ENCODE assay signal across 1 cellular context in the genomic region with DNA sequence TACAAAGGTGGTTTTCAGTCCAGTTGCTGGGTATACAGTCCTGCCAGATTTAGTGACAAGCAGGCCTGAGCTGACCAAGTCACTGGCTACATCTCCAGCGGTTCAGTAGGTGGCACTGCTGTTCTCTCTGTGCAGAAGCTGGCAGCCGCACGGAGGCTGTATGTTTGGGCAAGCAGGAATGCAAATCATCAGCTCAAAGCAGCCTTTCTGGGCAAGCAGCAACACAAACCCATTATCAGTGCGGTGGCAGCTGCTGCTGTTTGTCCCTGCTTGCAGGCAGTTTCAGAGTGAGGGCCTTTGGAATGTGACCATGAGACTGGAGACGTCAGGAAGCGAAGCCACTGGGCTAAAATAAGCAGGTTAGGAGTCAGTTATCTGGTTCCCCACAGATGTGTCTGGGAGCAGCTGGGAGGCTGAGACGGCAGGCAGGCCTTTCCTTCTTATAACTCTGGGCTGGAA.
TF ChIP-seq lines count a peak whose summit lies in the region.

No MANE protein-coding gene starts in this region.

TF ChIP-seq in K562, 482 proteins besides CTCF, POLR2A, EP300 and RAD21 (continued from another document and continues in another):
- TF ChIP-seq, protein P1, sequence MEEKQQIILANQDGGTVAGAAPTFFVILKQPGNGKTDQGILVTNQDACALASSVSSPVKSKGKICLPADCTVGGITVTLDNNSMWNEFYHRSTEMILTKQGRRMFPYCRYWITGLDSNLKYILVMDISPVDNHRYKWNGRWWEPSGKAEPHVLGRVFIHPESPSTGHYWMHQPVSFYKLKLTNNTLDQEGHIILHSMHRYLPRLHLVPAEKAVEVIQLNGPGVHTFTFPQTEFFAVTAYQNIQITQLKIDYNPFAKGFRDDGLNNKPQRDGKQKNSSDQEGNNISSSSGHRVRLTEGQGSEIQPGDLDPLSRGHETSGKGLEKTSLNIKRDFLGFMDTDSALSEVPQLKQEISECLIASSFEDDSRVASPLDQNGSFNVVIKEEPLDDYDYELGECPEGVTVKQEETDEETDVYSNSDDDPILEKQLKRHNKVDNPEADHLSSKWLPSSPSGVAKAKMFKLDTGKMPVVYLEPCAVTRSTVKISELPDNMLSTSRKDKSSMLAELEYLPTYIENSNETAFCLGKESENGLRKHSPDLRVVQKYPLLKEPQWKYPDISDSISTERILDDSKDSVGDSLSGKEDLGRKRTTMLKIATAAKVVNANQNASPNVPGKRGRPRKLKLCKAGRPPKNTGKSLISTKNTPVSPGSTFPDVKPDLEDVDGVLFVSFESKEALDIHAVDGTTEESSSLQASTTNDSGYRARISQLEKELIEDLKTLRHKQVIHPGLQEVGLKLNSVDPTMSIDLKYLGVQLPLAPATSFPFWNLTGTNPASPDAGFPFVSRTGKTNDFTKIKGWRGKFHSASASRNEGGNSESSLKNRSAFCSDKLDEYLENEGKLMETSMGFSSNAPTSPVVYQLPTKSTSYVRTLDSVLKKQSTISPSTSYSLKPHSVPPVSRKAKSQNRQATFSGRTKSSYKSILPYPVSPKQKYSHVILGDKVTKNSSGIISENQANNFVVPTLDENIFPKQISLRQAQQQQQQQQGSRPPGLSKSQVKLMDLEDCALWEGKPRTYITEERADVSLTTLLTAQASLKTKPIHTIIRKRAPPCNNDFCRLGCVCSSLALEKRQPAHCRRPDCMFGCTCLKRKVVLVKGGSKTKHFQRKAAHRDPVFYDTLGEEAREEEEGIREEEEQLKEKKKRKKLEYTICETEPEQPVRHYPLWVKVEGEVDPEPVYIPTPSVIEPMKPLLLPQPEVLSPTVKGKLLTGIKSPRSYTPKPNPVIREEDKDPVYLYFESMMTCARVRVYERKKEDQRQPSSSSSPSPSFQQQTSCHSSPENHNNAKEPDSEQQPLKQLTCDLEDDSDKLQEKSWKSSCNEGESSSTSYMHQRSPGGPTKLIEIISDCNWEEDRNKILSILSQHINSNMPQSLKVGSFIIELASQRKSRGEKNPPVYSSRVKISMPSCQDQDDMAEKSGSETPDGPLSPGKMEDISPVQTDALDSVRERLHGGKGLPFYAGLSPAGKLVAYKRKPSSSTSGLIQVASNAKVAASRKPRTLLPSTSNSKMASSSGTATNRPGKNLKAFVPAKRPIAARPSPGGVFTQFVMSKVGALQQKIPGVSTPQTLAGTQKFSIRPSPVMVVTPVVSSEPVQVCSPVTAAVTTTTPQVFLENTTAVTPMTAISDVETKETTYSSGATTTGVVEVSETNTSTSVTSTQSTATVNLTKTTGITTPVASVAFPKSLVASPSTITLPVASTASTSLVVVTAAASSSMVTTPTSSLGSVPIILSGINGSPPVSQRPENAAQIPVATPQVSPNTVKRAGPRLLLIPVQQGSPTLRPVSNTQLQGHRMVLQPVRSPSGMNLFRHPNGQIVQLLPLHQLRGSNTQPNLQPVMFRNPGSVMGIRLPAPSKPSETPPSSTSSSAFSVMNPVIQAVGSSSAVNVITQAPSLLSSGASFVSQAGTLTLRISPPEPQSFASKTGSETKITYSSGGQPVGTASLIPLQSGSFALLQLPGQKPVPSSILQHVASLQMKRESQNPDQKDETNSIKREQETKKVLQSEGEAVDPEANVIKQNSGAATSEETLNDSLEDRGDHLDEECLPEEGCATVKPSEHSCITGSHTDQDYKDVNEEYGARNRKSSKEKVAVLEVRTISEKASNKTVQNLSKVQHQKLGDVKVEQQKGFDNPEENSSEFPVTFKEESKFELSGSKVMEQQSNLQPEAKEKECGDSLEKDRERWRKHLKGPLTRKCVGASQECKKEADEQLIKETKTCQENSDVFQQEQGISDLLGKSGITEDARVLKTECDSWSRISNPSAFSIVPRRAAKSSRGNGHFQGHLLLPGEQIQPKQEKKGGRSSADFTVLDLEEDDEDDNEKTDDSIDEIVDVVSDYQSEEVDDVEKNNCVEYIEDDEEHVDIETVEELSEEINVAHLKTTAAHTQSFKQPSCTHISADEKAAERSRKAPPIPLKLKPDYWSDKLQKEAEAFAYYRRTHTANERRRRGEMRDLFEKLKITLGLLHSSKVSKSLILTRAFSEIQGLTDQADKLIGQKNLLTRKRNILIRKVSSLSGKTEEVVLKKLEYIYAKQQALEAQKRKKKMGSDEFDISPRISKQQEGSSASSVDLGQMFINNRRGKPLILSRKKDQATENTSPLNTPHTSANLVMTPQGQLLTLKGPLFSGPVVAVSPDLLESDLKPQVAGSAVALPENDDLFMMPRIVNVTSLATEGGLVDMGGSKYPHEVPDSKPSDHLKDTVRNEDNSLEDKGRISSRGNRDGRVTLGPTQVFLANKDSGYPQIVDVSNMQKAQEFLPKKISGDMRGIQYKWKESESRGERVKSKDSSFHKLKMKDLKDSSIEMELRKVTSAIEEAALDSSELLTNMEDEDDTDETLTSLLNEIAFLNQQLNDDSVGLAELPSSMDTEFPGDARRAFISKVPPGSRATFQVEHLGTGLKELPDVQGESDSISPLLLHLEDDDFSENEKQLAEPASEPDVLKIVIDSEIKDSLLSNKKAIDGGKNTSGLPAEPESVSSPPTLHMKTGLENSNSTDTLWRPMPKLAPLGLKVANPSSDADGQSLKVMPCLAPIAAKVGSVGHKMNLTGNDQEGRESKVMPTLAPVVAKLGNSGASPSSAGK (IDR thresholded peaks at IDR 0.05), result no peak
- TF ChIP-seq ZNF175 (CRISPR knock-in tag; IDR thresholded peaks at IDR 0.05; ENCODE audit: low read depth) (peak; percentile 58; the same call in 1 of the 2 replicates), GABPA (tag; conservative IDR thresholded peaks at IDR 0.05; ENCODE audit: low read depth) (no peak), PHF21A (IDR thresholded peaks at IDR 0.05; ENCODE audit: borderline replicate concordance, low read depth) (no peak), SUPT5H (IDR thresholded peaks at IDR 0.05) (no peak), TBL1XR1 (IDR thresholded peaks at IDR 0.05; ENCODE audit: low read length in 2 of 2) (no peak), TEAD4 (IDR thresholded peaks at IDR 0.05; ENCODE audit: low read length) (peak; percentile 70), TEAD4 (CRISPR knock-in tag; IDR thresholded peaks at IDR 0.05; ENCODE audit: borderline replicate concordance) (no peak), HDAC8 (tag; IDR thresholded peaks at IDR 0.05) (no peak), SOX6 (IDR thresholded peaks at IDR 0.05) (0 out of 2 replicates have a peak, but pooled peaks have one; percentile 45), MAZ (CRISPR knock-in tag; conservative IDR thresholded peaks at IDR 0.05 in 1 of 2, IDR thresholded peaks at IDR 0.05 in 1 of 2) (peak; percentile 56 to 69; a peak in 2 of 4 replicates), FOSL1 (tag; conservative IDR thresholded peaks at IDR 0.05) (no peak), HMGN3 (IDR thresholded peaks at IDR 0.05; ENCODE audit: borderline replicate concordance, extremely low read depth, insufficient read length, low read depth, low read length) (no peak), ZNF232 (CRISPR knock-in tag; IDR thresholded peaks at IDR 0.05) (no peak), RBM34 (IDR thresholded peaks at IDR 0.05; ENCODE audit: borderline replicate concordance, insufficient read depth, low read length) (no peak), POU5F1 (IDR thresholded peaks at IDR 0.05; ENCODE audit: borderline replicate concordance, low read depth, low read length, partially characterized antibody) (no peak), CBX1 (IDR thresholded peaks at IDR 0.05; ENCODE audit: low read depth) (no peak), SRF (CRISPR knock-in tag; IDR thresholded peaks at IDR 0.05) (no peak), ZSCAN32 (CRISPR knock-in tag; IDR thresholded peaks at IDR 0.05) (no peak), KDM2B (CRISPR knock-in tag; IDR thresholded peaks at IDR 0.05) (no peak), HNRNPL (IDR thresholded peaks at IDR 0.05; ENCODE audit: low read depth, low read length) (no peak), MTA2 (IDR thresholded peaks at IDR 0.05; ENCODE audit: low read depth) (peak; percentile 58), ELF1 (tag; IDR thresholded peaks at IDR 0.05) (0 out of 2 replicates have a peak, but pooled peaks have one; percentile 27), TAF9B (IDR thresholded peaks at IDR 0.05; ENCODE audit: partially characterized antibody) (no peak), STAT5B (CRISPR knock-in tag; IDR thresholded peaks at IDR 0.05) (no peak), CXXC5 (CRISPR knock-in tag; IDR thresholded peaks at IDR 0.05) (peak; percentile 26; the same call in 1 of the 2 replicates), PHF8 (IDR thresholded peaks at IDR 0.05; ENCODE audit: borderline replicate concordance, low read length) (no peak), LEF1 (IDR thresholded peaks at IDR 0.05) (no peak), NCOA1 (IDR thresholded peaks at IDR 0.05; ENCODE audit: low read depth) (no peak), ZNF23 (CRISPR knock-in tag; IDR thresholded peaks at IDR 0.05) (no peak), CBFB (CRISPR knock-in tag; IDR thresholded peaks at IDR 0.05) (no peak), DIDO1 (tag; IDR thresholded peaks at IDR 0.05; ENCODE audit: low read depth) (no peak), ZNF785 (CRISPR knock-in tag; IDR thresholded peaks at IDR 0.05) (no peak), ZNF165 (CRISPR knock-in tag; IDR thresholded peaks at IDR 0.05; ENCODE audit: borderline replicate concordance) (no peak), SREBF2 (CRISPR knock-in tag; IDR thresholded peaks at IDR 0.05) (no peak), MCM2 (IDR thresholded peaks at IDR 0.05; ENCODE audit: low read depth) (no peak), ARHGAP35 (IDR thresholded peaks at IDR 0.05; ENCODE audit: partially characterized antibody) (no peak), MIER1 (IDR thresholded peaks at IDR 0.05; ENCODE audit: low read depth) (no peak), DMBX1 (CRISPR knock-in tag; IDR thresholded peaks at IDR 0.05; ENCODE audit: borderline replicate concordance) (peak; percentile 72; the same call in 1 of the 2 replicates), LCOR (CRISPR knock-in tag; IDR thresholded peaks at IDR 0.05) (peak; percentile 50; the same call in 1 of the 2 replicates)
- TF ChIP-seq, protein P2, sequence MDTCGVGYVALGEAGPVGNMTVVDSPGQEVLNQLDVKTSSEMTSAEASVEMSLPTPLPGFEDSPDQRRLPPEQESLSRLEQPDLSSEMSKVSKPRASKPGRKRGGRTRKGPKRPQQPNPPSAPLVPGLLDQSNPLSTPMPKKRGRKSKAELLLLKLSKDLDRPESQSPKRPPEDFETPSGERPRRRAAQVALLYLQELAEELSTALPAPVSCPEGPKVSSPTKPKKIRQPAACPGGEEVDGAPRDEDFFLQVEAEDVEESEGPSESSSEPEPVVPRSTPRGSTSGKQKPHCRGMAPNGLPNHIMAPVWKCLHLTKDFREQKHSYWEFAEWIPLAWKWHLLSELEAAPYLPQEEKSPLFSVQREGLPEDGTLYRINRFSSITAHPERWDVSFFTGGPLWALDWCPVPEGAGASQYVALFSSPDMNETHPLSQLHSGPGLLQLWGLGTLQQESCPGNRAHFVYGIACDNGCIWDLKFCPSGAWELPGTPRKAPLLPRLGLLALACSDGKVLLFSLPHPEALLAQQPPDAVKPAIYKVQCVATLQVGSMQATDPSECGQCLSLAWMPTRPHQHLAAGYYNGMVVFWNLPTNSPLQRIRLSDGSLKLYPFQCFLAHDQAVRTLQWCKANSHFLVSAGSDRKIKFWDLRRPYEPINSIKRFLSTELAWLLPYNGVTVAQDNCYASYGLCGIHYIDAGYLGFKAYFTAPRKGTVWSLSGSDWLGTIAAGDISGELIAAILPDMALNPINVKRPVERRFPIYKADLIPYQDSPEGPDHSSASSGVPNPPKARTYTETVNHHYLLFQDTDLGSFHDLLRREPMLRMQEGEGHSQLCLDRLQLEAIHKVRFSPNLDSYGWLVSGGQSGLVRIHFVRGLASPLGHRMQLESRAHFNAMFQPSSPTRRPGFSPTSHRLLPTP (IDR thresholded peaks at IDR 0.05; ENCODE audit: borderline replicate concordance, extremely low read depth, insufficient read length), result no peak
- TF ChIP-seq, protein P3, sequence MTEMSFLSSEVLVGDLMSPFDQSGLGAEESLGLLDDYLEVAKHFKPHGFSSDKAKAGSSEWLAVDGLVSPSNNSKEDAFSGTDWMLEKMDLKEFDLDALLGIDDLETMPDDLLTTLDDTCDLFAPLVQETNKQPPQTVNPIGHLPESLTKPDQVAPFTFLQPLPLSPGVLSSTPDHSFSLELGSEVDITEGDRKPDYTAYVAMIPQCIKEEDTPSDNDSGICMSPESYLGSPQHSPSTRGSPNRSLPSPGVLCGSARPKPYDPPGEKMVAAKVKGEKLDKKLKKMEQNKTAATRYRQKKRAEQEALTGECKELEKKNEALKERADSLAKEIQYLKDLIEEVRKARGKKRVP (CRISPR knock-in tag; IDR thresholded peaks at IDR 0.05), result 0 out of 2 replicates have a peak, but pooled peaks have one; percentile 57
- TF ChIP-seq, protein P4, sequence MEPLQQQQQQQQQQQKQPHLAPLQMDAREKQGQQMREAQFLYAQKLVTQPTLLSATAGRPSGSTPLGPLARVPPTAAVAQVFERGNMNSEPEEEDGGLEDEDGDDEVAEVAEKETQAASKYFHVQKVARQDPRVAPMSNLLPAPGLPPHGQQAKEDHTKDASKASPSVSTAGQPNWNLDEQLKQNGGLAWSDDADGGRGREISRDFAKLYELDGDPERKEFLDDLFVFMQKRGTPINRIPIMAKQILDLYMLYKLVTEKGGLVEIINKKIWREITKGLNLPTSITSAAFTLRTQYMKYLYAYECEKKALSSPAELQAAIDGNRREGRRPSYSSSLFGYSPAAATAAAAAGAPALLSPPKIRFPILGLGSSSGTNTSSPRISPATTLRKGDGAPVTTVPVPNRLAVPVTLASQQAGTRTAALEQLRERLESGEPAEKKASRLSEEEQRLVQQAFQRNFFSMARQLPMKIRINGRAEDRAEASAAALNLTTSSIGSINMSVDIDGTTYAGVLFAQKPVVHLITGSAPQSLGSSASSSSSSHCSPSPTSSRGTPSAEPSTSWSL (CRISPR knock-in tag; IDR thresholded peaks at IDR 0.05; ENCODE audit: borderline replicate concordance), result no peak
- TF ChIP-seq, protein P5, sequence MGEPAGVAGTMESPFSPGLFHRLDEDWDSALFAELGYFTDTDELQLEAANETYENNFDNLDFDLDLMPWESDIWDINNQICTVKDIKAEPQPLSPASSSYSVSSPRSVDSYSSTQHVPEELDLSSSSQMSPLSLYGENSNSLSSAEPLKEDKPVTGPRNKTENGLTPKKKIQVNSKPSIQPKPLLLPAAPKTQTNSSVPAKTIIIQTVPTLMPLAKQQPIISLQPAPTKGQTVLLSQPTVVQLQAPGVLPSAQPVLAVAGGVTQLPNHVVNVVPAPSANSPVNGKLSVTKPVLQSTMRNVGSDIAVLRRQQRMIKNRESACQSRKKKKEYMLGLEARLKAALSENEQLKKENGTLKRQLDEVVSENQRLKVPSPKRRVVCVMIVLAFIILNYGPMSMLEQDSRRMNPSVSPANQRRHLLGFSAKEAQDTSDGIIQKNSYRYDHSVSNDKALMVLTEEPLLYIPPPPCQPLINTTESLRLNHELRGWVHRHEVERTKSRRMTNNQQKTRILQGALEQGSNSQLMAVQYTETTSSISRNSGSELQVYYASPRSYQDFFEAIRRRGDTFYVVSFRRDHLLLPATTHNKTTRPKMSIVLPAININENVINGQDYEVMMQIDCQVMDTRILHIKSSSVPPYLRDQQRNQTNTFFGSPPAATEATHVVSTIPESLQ (CRISPR knock-in tag; IDR thresholded peaks at IDR 0.05), result no peak
- TF ChIP-seq, protein P6, sequence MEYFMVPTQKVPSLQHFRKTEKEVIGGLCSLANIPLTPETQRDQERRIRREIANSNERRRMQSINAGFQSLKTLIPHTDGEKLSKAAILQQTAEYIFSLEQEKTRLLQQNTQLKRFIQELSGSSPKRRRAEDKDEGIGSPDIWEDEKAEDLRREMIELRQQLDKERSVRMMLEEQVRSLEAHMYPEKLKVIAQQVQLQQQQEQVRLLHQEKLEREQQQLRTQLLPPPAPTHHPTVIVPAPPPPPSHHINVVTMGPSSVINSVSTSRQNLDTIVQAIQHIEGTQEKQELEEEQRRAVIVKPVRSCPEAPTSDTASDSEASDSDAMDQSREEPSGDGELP (CRISPR knock-in tag; IDR thresholded peaks at IDR 0.05; ENCODE audit: borderline replicate concordance), result peak; percentile 69
